In genomic region chr1:74732960-74733615, GRCh38 we compare ENCODE assay signal across 8 cellular contexts. TPM values are rescaled to one million over a fixed set of nuclear protein-coding genes. Genes with fewer than 3 reads are reported as not detected.
A peak's percentile ranks its signal among the peaks of the same experiment; 100 is the strongest.
DNase-seq lines count a peak whose midpoint lies in the region; ATAC-seq and TF ChIP-seq lines count a peak whose summit lies in the region.

CRYZ (minus strand) TSS chr1:74733050; CDS start chr1:74724821, 8,229 bp downstream.
TYW3 (plus strand) TSS chr1:74733152; CDS start chr1:74733245, 93 bp downstream.

- H3K27me3 ChIP-seq in esophagus muscularis mucosa: no peaks in the 10 kb centered on the region

- no peaks in the 10 kb centered on the region for H3K27me3 Mint-ChIP-seq in activated T-cell treated with anti-CD3 and anti-CD28 coated beads, Interleukin-2, amount 50 U/mL, for 24 hours

- H3K27ac Mint-ChIP-seq in activated T-cell treated with anti-CD3 and anti-CD28 coated beads, Interleukin-2, amount 50 U/mL, for 24 hours: peak within 1 kb of the TSS; percentile 98

- TF ChIP-seq POLR2A in esophagus muscularis mucosa (IDR thresholded peaks at IDR 0.05; ENCODE audit: low read depth): no peak

- H3K9me3 ChIP-seq in esophagus muscularis mucosa: no peaks in the 10 kb centered on the region

- H3K9me3 Mint-ChIP-seq in activated T-cell treated with anti-CD3 and anti-CD28 coated beads, Interleukin-2, amount 50 U/mL, for 24 hours: no peaks in the 10 kb centered on the region

- DNase-seq in DMS153 (lab: John Stamatoyannopoulos, UW) (peak; percentile 87), KBM-7 (peak; percentile 94), esophagus muscularis mucosa (ENCODE audit: extremely low spot score) (peak; percentile 95), myocyte (ENCODE audit: low read depth) (peak; percentile 98)
- DNase-seq in activated T-cell treated with anti-CD3 and anti-CD28 coated beads, Interleukin-2, amount 50 U/mL, for 24 hours: peak; percentile 88
- DNase-seq in stimulated activated CD8-positive, alpha-beta memory T cell treated with anti-CD3 and anti-CD28 coated beads, Interleukin-7, amount 100 ng/mL, for 48 hours (ENCODE audit: extremely low read depth in 1 of 2, low read depth in 1 of 2): peak; percentile 60 to 81

- peaks cover 55% of the 10 kb centered on the region for H3K4me1 Mint-ChIP-seq in activated T-cell treated with anti-CD3 and anti-CD28 coated beads, Interleukin-2, amount 50 U/mL, for 24 hours (ENCODE audit: low read depth)

- ATAC-seq in GM21619 (IDR thresholded peaks at IDR 0.05; ENCODE audit: unreplicated experiment): peak; percentile 65

- WGBS in esophagus muscularis mucosa: 0% methylated on average over 29 of the region's 30 CpGs

- no peak for TF ChIP-seq EP300 in esophagus muscularis mucosa (IDR thresholded peaks at IDR 0.05)

- H3K36me3 ChIP-seq in esophagus muscularis mucosa: peaks cover 0 to 22% (median 16%) of the 10 kb centered on the region in 4 donors

- peak; percentile 11 to 25 (median 16) for TF ChIP-seq CTCF in esophagus muscularis mucosa (IDR thresholded peaks at IDR 0.05)

- intact Hi-C loops in esophagus muscularis mucosa (cut with DNase I): loop anchor here (10.0 kb wide), 1 partner anchor 528 kb away; no protein-coding TSS in a partner anchor

- peaks cover 41 to 64% (median 49%) of the 10 kb centered on the region in 4 donors for H3K4me1 ChIP-seq in esophagus muscularis mucosa

- H3K4me3 ChIP-seq in esophagus muscularis mucosa: peak within 1 kb of the TSS; percentile 76 to 93 (median 80)

- in situ Hi-C loops in KBM-7 (cut with MboI; ENCODE audit: low pct_unique_long_range_greater_than_20kb, low sequenced_read_pairs): no loop called here

- peaks cover 54% of the 10 kb centered on the region for H3K36me3 Mint-ChIP-seq in activated T-cell treated with anti-CD3 and anti-CD28 coated beads, Interleukin-2, amount 50 U/mL, for 24 hours (ENCODE audit: low read depth)

- H3K27ac ChIP-seq in esophagus muscularis mucosa (replicated peaks in 1 of 4): peak within 1 kb of the TSS; percentile 84 to 91 (median 87)

- H3K4me3 Mint-ChIP-seq in activated T-cell treated with anti-CD3 and anti-CD28 coated beads, Interleukin-2, amount 50 U/mL, for 24 hours: peak within 1 kb of the TSS; percentile 94

TF ChIP-seq in PFSK-1, 5 proteins besides CTCF, POLR2A, EP300 and RAD21:
- TF ChIP-seq SIN3A (IDR thresholded peaks at IDR 0.05; ENCODE audit: borderline replicate concordance, insufficient read depth, low read length): no peak
- TF ChIP-seq TAF1 (IDR thresholded peaks at IDR 0.05; ENCODE audit: borderline replicate concordance, insufficient read depth, low read length): 0 out of 2 replicates have a peak, but pooled peaks have one; percentile 83
- peak; percentile 79 for TF ChIP-seq POLR2AphosphoS5 (IDR thresholded peaks at IDR 0.05; ENCODE audit: low read depth, low read length)
- TF ChIP-seq REST (IDR thresholded peaks at IDR 0.05; ENCODE audit: insufficient read depth in 1 of 2, low read depth in 2 of 2, low read length in 2 of 2): peak in 1 of 2 experiments; percentile 56; a peak in 1 of 4 replicates
- peak; percentile 34 for TF ChIP-seq FOXP2 (optimal IDR thresholded peaks at IDR 0.05; ENCODE audit: borderline replicate concordance, extremely low read depth, extremely low read length, insufficient read depth)

RNA-seq across cellular contexts. Expression of gene CRYZ, which starts in this region (rescaled TPM):
- 8.6 TPM for polyA plus RNA-seq in PFSK-1 (2012; ENCODE audit: insufficient read length, low read depth)
- total RNA-seq in esophagus muscularis mucosa (10 to 100 TPM; 29.5 to 45.7 (median 38.8) TPM), myocyte (44.3 and 46.0 TPM in 2 replicates)
- 20.8 TPM for polyA plus RNA-seq in myocyte (2012)

RNA-seq across cellular contexts. Expression of gene TYW3, which starts in this region (rescaled TPM):
- polyA plus RNA-seq in PFSK-1 (2012; ENCODE audit: insufficient read length, low read depth): 14.3 TPM
- total RNA-seq in esophagus muscularis mucosa (10 to 100 TPM; 18.0 to 31.6 (median 26.8) TPM), myocyte (13.3 and 18.5 TPM in 2 replicates)
- 10.1 TPM for polyA plus RNA-seq in myocyte (2012)

Comparison
In these comparisons a context has a peak if more than half of its experiments do, and no peak if none do; other contexts are left out.
1. Peak in every context shown above with its lines: DNase-seq, ATAC-seq, H3K4me3 ChIP-seq and H3K27ac ChIP-seq.